ENCODE assay signal across 17 cellular contexts in genomic region chr2:71833855-71834554, GRCh38.
A peak's percentile ranks its signal among the peaks of the same experiment; 100 is the strongest.
DNase-seq lines count a peak whose midpoint lies in the region; FAIRE-seq and TF ChIP-seq lines count a peak whose summit lies in the region.
"Had no signal": no experiment of that assay in that cellular context is flagged by ENCODE, and none has a peak within 500 bp of the region (broad histone marks: within the 10 kb centered on the region; RNA-seq: fewer than 3 reads in every experiment).

No MANE protein-coding gene starts in this region.

- H3K9me3 Mint-ChIP-seq in endothelial cell (ENCODE audit: unreplicated experiment): no peaks in the 10 kb centered on the region
- H3K9me3 Mint-ChIP-seq: nephron progenitor cell had no signal

- no peak overlapping the region for H3K27ac Mint-ChIP-seq in endothelial cell (ENCODE audit: unreplicated experiment)
- H3K27ac Mint-ChIP-seq: nephron progenitor cell had no signal

- H3K4me1 Mint-ChIP-seq in endothelial cell (ENCODE audit: unreplicated experiment): peaks cover 7% of the 10 kb centered on the region

- H3K9me3 ChIP-seq in SJCRH30 (replicated peaks) (peaks cover 4% of the 10 kb centered on the region), osteoblast (ENCODE audit: low read depth, low read length) (peaks cover 2% of the 10 kb centered on the region)

- H3K4me2 ChIP-seq in osteoblast (ENCODE audit: insufficient read depth, low read length): no peak overlapping the region

- peak; percentile 97 for DNase-seq in AG09309 (ENCODE audit: low read depth)
- DNase-seq in SJCRH30: peak; percentile 32 to 42
- peak; percentile 88 for DNase-seq in glomerular visceral epithelial cell (ENCODE audit: extremely low spot score)
- DNase-seq in osteoblast (ENCODE audit: insufficient read length, low spot score, missing footprints): peak; percentile 79
- DNase-seq in OCI-M1 (lab: John Stamatoyannopoulos, UW): no peak
- no peak for DNase-seq in frontal cortex (ENCODE audit: low spot score in 2 of 2)
- DNase-seq in endothelial cell (ENCODE audit: low spot score): no peak
- DNase-seq in NCI-H2196 treated with DMSO at 0.1 percent for 48 hours (lab: John Stamatoyannopoulos, UW; ENCODE audit: unreplicated experiment): no peak
- DNase-seq: activated naive CD4-positive, alpha-beta T cell treated with anti-CD3 and anti-CD28 coated beads, Interleukin-2, amount 50 U/mL, for 16 hours; DMS53; foreskin keratinocyte; kidney; NCI-H1417; nephron progenitor cell; stimulated activated CD4-positive, alpha-beta T cell treated with anti-CD3 and anti-CD28 coated beads, Interleukin-12 subunit alpha, Interleukin-12 subunit beta, amount 100 ng/mL, for 4 hours had no signal

- H3K4me3 Mint-ChIP-seq in endothelial cell (ENCODE audit: unreplicated experiment): no peak overlapping the region
- H3K4me3 Mint-ChIP-seq: nephron progenitor cell had no signal

- no peaks in the 10 kb centered on the region for H3K36me3 Mint-ChIP-seq in endothelial cell (ENCODE audit: low read depth, unreplicated experiment)

- H3K79me2 ChIP-seq in osteoblast (ENCODE audit: insufficient read depth, low read length): no peaks in the 10 kb centered on the region

- no peak for FAIRE-seq in frontal cortex (lab: Jason Lieb, UNC)
- FAIRE-seq: GM12891, H54, kidney had no signal

- H3K4me3 ChIP-seq in AG09309 (ENCODE audit: control insufficient read depth, low read depth, low read length) (no peak overlapping the region), SJCRH30 (no peak overlapping the region), osteoblast (ENCODE audit: insufficient read depth, low read length) (no peak overlapping the region)

- peak overlapping the region; percentile 6 for H2AFZ ChIP-seq in osteoblast (ENCODE audit: low read length)

- H3K36me3 ChIP-seq in SJCRH30: no peaks in the 10 kb centered on the region
- no peaks in the 10 kb centered on the region for H3K36me3 ChIP-seq in osteoblast (ENCODE audit: insufficient read depth, low read length)

- no peaks in the 10 kb centered on the region for H3K27me3 Mint-ChIP-seq in endothelial cell (ENCODE audit: unreplicated experiment)

- no peaks in the 10 kb centered on the region for H4K20me1 ChIP-seq in osteoblast (ENCODE audit: insufficient read depth, low read length)

- H3K27me3 ChIP-seq in SJCRH30 (no peaks in the 10 kb centered on the region), osteoblast (ENCODE audit: insufficient read depth, low read length) (no peaks in the 10 kb centered on the region)

- TF ChIP-seq CTCF in AG09309 (IDR thresholded peaks at IDR 0.05; ENCODE audit: control insufficient read depth, insufficient read depth, low read depth, low read length, missing control alignments) (no peak), osteoblast (IDR thresholded peaks at IDR 0.05; ENCODE audit: extremely low read depth, low read depth, low read length) (no peak), endothelial cell (IDR thresholded peaks at IDR 0.05; ENCODE audit: unreplicated experiment) (no peak)

- peaks cover 33% of the 10 kb centered on the region for H3K4me1 ChIP-seq in SJCRH30
- H3K4me1 ChIP-seq in osteoblast (ENCODE audit: insufficient read depth, low read length): peaks cover 38% of the 10 kb centered on the region
- H3K4me1 ChIP-seq: foreskin keratinocyte had no signal

- no peak overlapping the region for H3K27ac ChIP-seq in SJCRH30
- peak overlapping the region; percentile 99 for H3K27ac ChIP-seq in osteoblast (ENCODE audit: low read depth, low read length)
- H3K27ac ChIP-seq: foreskin keratinocyte had no signal

Comparison
In these comparisons a context has a peak if more than half of its experiments do, and no peak if none do; other contexts are left out.
1. DNase-seq: peak in AG09309 (single experiment), SJCRH30 (2 of 2), glomerular visceral epithelial cell (single experiment) and osteoblast (single experiment); none in OCI-M1 (single experiment), frontal cortex (0 of 2), endothelial cell (single experiment) and NCI-H2196 treated with DMSO at 0.1 percent for 48 hours (single experiment).